ENCODE assay signal across 19 cellular contexts in the genomic region with DNA sequence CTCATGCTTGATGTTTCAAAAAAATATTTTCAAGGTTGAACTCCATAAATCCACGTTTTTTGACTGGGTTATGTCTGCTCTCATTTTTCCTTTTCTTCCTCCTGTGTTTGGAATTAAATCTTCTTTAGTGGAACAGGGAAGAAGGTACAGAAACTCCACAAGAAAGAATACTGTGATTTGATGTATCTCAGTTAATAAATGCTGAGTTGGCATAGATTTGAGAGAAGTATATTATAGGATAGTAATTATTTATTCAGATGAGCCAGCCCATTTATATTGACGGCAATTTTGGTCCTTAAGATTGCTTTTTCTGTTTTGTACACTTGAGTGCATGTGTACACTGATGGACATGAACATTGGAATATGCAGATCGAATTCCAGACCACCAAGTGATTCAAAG.
DNase-seq lines count a peak whose midpoint lies in the region; ATAC-seq, FAIRE-seq and TF ChIP-seq lines count a peak whose summit lies in the region.
"Had no signal": no experiment of that assay in that cellular context is flagged by ENCODE, and none has a peak within 500 bp of the region (broad histone marks: within the 10 kb centered on the region; RNA-seq: fewer than 3 reads in every experiment).

No MANE protein-coding gene starts in this region.

- H3K27me3 Mint-ChIP-seq in endothelial cell (ENCODE audit: unreplicated experiment) (peaks cover 7% of the 10 kb centered on the region), neural progenitor cell (ENCODE audit: insufficient read depth, low read depth) (no peaks in the 10 kb centered on the region)
- H3K27me3 Mint-ChIP-seq: B cell had no signal

- no peak for FAIRE-seq in HepG2 (lab: Jason Lieb, UNC)
- FAIRE-seq: GM12878, GM19239, HTR-8/SVneo had no signal

- no peak overlapping the region for H3K4me3 Mint-ChIP-seq in endothelial cell (ENCODE audit: unreplicated experiment)
- no peak overlapping the region for H3K4me3 Mint-ChIP-seq in neural progenitor cell
- H3K4me3 Mint-ChIP-seq: B cell; CD8-positive, alpha-beta T cell had no signal

- H3K9me3 Mint-ChIP-seq in endothelial cell (ENCODE audit: unreplicated experiment) (no peaks in the 10 kb centered on the region), neural progenitor cell (no peaks in the 10 kb centered on the region)

- ATAC-seq in HepG2 (no peak), right lobe of liver (no peak), HG03432 (IDR thresholded peaks at IDR 0.05; ENCODE audit: unreplicated experiment) (no peak), right cardiac atrium (no peak), GM18511 (IDR thresholded peaks at IDR 0.05; ENCODE audit: unreplicated experiment) (no peak)
- ATAC-seq: CD8-positive, alpha-beta T cell; GM12878 had no signal

- H4K20me1 ChIP-seq in HepG2 (ENCODE audit: insufficient read depth, low read length) (no peaks in the 10 kb centered on the region), neural progenitor cell (ENCODE audit: low read depth) (no peaks in the 10 kb centered on the region)
- H4K20me1 ChIP-seq: BLaER1 treated with 17β-estradiol and CSF1 and Interleukin-3, amounts not matched to agents 10 nM and 100 nM had no signal

- TF ChIP-seq CTCF in HepG2 (CRISPR knock-in tag; IDR thresholded peaks at IDR 0.05) = no peak
- TF ChIP-seq CTCF in right lobe of liver (IDR thresholded peaks at IDR 0.05) = no peak
- no peak for TF ChIP-seq CTCF in endothelial cell (IDR thresholded peaks at IDR 0.05; ENCODE audit: unreplicated experiment)
- TF ChIP-seq CTCF in neural progenitor cell (IDR thresholded peaks at IDR 0.05) = no peak

- TF ChIP-seq POLR2A in HepG2 (IDR thresholded peaks at IDR 0.05; ENCODE audit: insufficient read depth in 1 of 2, low read depth in 2 of 2, low read length in 2 of 2) (no peak), right lobe of liver (IDR thresholded peaks at IDR 0.05) (no peak)

- H3K4me1 ChIP-seq in HepG2 (ENCODE audit: insufficient read depth, low read length) = no peaks in the 10 kb centered on the region
- H3K4me1 ChIP-seq in right lobe of liver = no peaks in the 10 kb centered on the region
- peaks cover 54% of the 10 kb centered on the region for H3K4me1 ChIP-seq in neural progenitor cell
- H3K4me1 ChIP-seq in right cardiac atrium (ENCODE audit: control insufficient read depth, insufficient read depth, low read length) = no peaks in the 10 kb centered on the region
- H3K4me1 ChIP-seq: HAP-1 had no signal

- intact Hi-C loops in HepG2 (cut with micrococcal nuclease; ENCODE audit: unreplicated experiment) = no loop called here
- intact Hi-C loops in right lobe of liver (cut with DNase I) = no loop called here
- intact Hi-C loops in right cardiac atrium (cut with DNase I) = no loop called here

- no peak for DNase-seq in HepG2 (ENCODE audit: low spot score)
- DNase-seq in right lobe of liver = no peak
- no peak for DNase-seq in endothelial cell (ENCODE audit: low spot score)
- DNase-seq in neural progenitor cell (ENCODE audit: low spot score) = no peak
- no peak for DNase-seq in right cardiac atrium
- DNase-seq: CD8-positive, alpha-beta T cell; DMS 273 treated with DMSO at 0.1 percent for 48 hours; DMS53; DND-41 had no signal

- no TSS peak for BruUV-seq in HepG2 (replicated peaks; lab: Mats Ljungman, UMichigan)

- TF ChIP-seq RAD21 in HepG2 (CRISPR knock-in tag; IDR thresholded peaks at IDR 0.05) = no peak

- H3K9me3 ChIP-seq in HepG2 (ENCODE audit: low read length) (no peaks in the 10 kb centered on the region), right lobe of liver (no peaks in the 10 kb centered on the region), neural progenitor cell (ENCODE audit: low read depth) (no peaks in the 10 kb centered on the region), right cardiac atrium (ENCODE audit: control insufficient read depth, low read length) (no peaks in the 10 kb centered on the region)
- H3K9me3 ChIP-seq: BLaER1 treated with 17β-estradiol and CSF1 and Interleukin-3, amounts not matched to agents 10 nM and 100 nM; HAP-1 had no signal

- H3F3A ChIP-seq in neural progenitor cell (ENCODE audit: low read depth) = peaks cover 46% of the 10 kb centered on the region

- H3K4me3 ChIP-seq in HepG2 (replicated peaks in 1 of 3; ENCODE audit: insufficient read depth in 1 of 3, low read depth in 2 of 3, low read length in 3 of 3) (no peak overlapping the region), right lobe of liver (no peak overlapping the region), neural progenitor cell (no peak overlapping the region), right cardiac atrium (ENCODE audit: low read length) (no peak overlapping the region)
- H3K4me3 ChIP-seq: BLaER1 treated with 17β-estradiol and CSF1 and Interleukin-3, amounts not matched to agents 10 nM and 100 nM; GM12878; HAP-1 had no signal

- H3K4me1 Mint-ChIP-seq in endothelial cell (ENCODE audit: unreplicated experiment) = peaks cover 39% of the 10 kb centered on the region
- H3K4me1 Mint-ChIP-seq in neural progenitor cell = peaks cover 51% of the 10 kb centered on the region

- no peaks in the 10 kb centered on the region for H3K27me3 ChIP-seq in HepG2 (ENCODE audit: control insufficient read depth in 1 of 2, insufficient read depth in 2 of 2, low read length in 2 of 2)
- no peaks in the 10 kb centered on the region for H3K27me3 ChIP-seq in right lobe of liver
- H3K27me3 ChIP-seq in neural progenitor cell = no peaks in the 10 kb centered on the region
- no peaks in the 10 kb centered on the region for H3K27me3 ChIP-seq in right cardiac atrium (ENCODE audit: control insufficient read depth, insufficient read depth)
- H3K27me3 ChIP-seq: BLaER1 treated with 17β-estradiol and CSF1 and Interleukin-3, amounts not matched to agents 10 nM and 100 nM had no signal

- no peak for TF ChIP-seq EP300 in HepG2 (IDR thresholded peaks at IDR 0.05; ENCODE audit: low read depth in 2 of 2, low read length in 2 of 2)
- TF ChIP-seq EP300 in HepG2 (CRISPR knock-in tag; IDR thresholded peaks at IDR 0.05; ENCODE audit: borderline replicate concordance) = no peak

- POLR2A ChIA-PET in HepG2 (lab: Yijun Ruan, JAX) = no interaction called here

- no peaks in the 10 kb centered on the region for H3K79me2 ChIP-seq in HepG2 (ENCODE audit: insufficient read depth, low read length)
- no peaks in the 10 kb centered on the region for H3K79me2 ChIP-seq in neural progenitor cell (ENCODE audit: low read depth)

- no peaks in the 10 kb centered on the region for H3K36me3 ChIP-seq in HepG2 (replicated peaks in 1 of 2; ENCODE audit: control insufficient read depth in 1 of 2, insufficient read depth in 2 of 2, low read length in 2 of 2)
- no peaks in the 10 kb centered on the region for H3K36me3 ChIP-seq in right lobe of liver
- no peaks in the 10 kb centered on the region for H3K36me3 ChIP-seq in neural progenitor cell
- H3K36me3 ChIP-seq: BLaER1 treated with 17β-estradiol and CSF1 and Interleukin-3, amounts not matched to agents 10 nM and 100 nM; HAP-1 had no signal

- WGBS in HepG2 (ENCODE audit: low lambda C conversion rate) = 2% methylated on average over 3 of the region's 3 CpGs
- 33% methylated on average over 3 of the region's 3 CpGs for WGBS in right lobe of liver (ENCODE audit: insufficient coverage, low coverage, low lambda C conversion rate, missing lambda C conversion rate)
- WGBS in right cardiac atrium = 65% methylated on average over 3 of the region's 3 CpGs

- H3K9ac ChIP-seq in HepG2 (ENCODE audit: insufficient read depth, low read depth, low read length) (no peak overlapping the region), neural progenitor cell (no peak overlapping the region)
- H3K9ac ChIP-seq: BLaER1 treated with 17β-estradiol and CSF1 and Interleukin-3, amounts not matched to agents 10 nM and 100 nM; KMS-11 had no signal

- no peak overlapping the region for H3K4me2 ChIP-seq in HepG2 (ENCODE audit: low read depth, low read length)
- peak overlapping the region; percentile 48 for H3K4me2 ChIP-seq in neural progenitor cell
- H3K4me2 ChIP-seq: KMS-11 had no signal

- H3K27ac ChIP-seq in HepG2 (ENCODE audit: extremely low read length, insufficient read depth, low read length) (no peak overlapping the region), right lobe of liver (no peak overlapping the region), neural progenitor cell (peak overlapping the region; percentile 67), right cardiac atrium (ENCODE audit: low read length) (no peak overlapping the region)
- H3K27ac ChIP-seq: 22Rv1; BLaER1 treated with 17β-estradiol and CSF1 and Interleukin-3, amounts not matched to agents 10 nM and 100 nM; KMS-11 had no signal

- CTCF ChIA-PET in HepG2 (lab: Yijun Ruan, JAX; ENCODE audit: low intra/inter-chr PET ratio, low total read pairs) = no interaction called here

- H3K27ac Mint-ChIP-seq in endothelial cell (ENCODE audit: unreplicated experiment) (peak overlapping the region; percentile 92), neural progenitor cell (peak overlapping the region; percentile 17)
- H3K27ac Mint-ChIP-seq: B cell; CD8-positive, alpha-beta T cell had no signal

- H3K36me3 Mint-ChIP-seq in endothelial cell (ENCODE audit: low read depth, unreplicated experiment) (no peaks in the 10 kb centered on the region), neural progenitor cell (peaks cover under 1% of the 10 kb centered on the region)
- H3K36me3 Mint-ChIP-seq: CD8-positive, alpha-beta T cell had no signal

- in situ Hi-C loops in HepG2 (cut with HindIII; ENCODE audit: extremely low pct_ligation_motif_present, low pct_unique_long_range_greater_than_20kb) = no loop called here

- H2AFZ ChIP-seq in HepG2 (ENCODE audit: low read length) (no peak overlapping the region), neural progenitor cell (replicated peaks) (peak overlapping the region; percentile 46)

TF ChIP-seq in HepG2, 621 proteins besides CTCF, POLR2A, EP300 and RAD21:
- TF ChIP-seq ZNF567 (CRISPR knock-in tag; IDR thresholded peaks at IDR 0.05; ENCODE audit: borderline replicate concordance) (no peak), MAFK (conservative IDR thresholded peaks at IDR 0.05 in 1 of 2, IDR thresholded peaks at IDR 0.05 in 1 of 2; ENCODE audit: low read length in 2 of 2) (peak; percentile 87 to 96), MAFF (IDR thresholded peaks at IDR 0.05; ENCODE audit: low read depth, low read length) (peak; percentile 92)
